Comparison of ENCODE assay signal across 19 cellular contexts in genomic region chr7:100175296-100175935, GRCh38. TPM values are rescaled to one million over a fixed set of nuclear protein-coding genes. Genes with fewer than 3 reads are reported as not detected.
A peak's percentile ranks its signal among the peaks of the same experiment; 100 is the strongest.
DNase-seq lines count a peak whose midpoint lies in the region; ATAC-seq lines count a peak whose summit lies in the region.
"Had no signal": no experiment of that assay in that cellular context is flagged by ENCODE, and none has a peak within 500 bp of the region (broad histone marks: within the 10 kb centered on the region; RNA-seq: fewer than 3 reads in every experiment).

No MANE protein-coding gene starts in this region.

- peaks cover 0 to 1% of the 10 kb centered on the region in 2 donors for H3K9me3 Mint-ChIP-seq in activated T-cell treated with anti-CD3 and anti-CD28 coated beads, Interleukin-2, amount 50 U/mL, for 72 hours
- H3K9me3 Mint-ChIP-seq in T-cell (peaks cover 0 to 1% (median 0%) of the 10 kb centered on the region in 3 donors), memory B cell (no peaks in the 10 kb centered on the region)
- no peaks in the 10 kb centered on the region for H3K9me3 Mint-ChIP-seq in stimulated activated effector memory CD8-positive, alpha-beta T cell treated with anti-CD3 and anti-CD28 coated beads, Interleukin-12 subunit alpha, Interleukin-12 subunit beta, amount 100 ng/mL, for 72 hours

- peaks cover 50% of the 10 kb centered on the region for H3K4me1 Mint-ChIP-seq in activated T-cell treated with anti-CD3 and anti-CD28 coated beads, Interleukin-2, amount 50 U/mL, for 72 hours (ENCODE audit: low read depth)
- H3K4me1 Mint-ChIP-seq in T-cell (peaks cover 33 to 47% (median 37%) of the 10 kb centered on the region in 3 donors), memory B cell (peaks cover 22% of the 10 kb centered on the region)
- H3K4me1 Mint-ChIP-seq in stimulated activated effector memory CD8-positive, alpha-beta T cell treated with anti-CD3 and anti-CD28 coated beads, Interleukin-12 subunit alpha, Interleukin-12 subunit beta, amount 100 ng/mL, for 72 hours = peaks cover 46% of the 10 kb centered on the region

- CTCF ChIA-PET in T-cell (lab: Charles Lee) = no interaction called here

- no peak overlapping the region for H3K27ac Mint-ChIP-seq in activated T-cell treated with anti-CD3 and anti-CD28 coated beads, Interleukin-2, amount 50 U/mL, for 72 hours
- peak overlapping the region; percentile 66 to 80 for H3K27ac Mint-ChIP-seq in T-cell
- H3K27ac Mint-ChIP-seq in memory B cell = no peak overlapping the region
- H3K27ac Mint-ChIP-seq in stimulated activated effector memory CD8-positive, alpha-beta T cell treated with anti-CD3 and anti-CD28 coated beads, Interleukin-12 subunit alpha, Interleukin-12 subunit beta, amount 100 ng/mL, for 72 hours = no peak overlapping the region

- no peak for DNase-seq in activated T-cell treated with anti-CD3 and anti-CD28 coated beads, Interleukin-2, amount 50 U/mL, for 72 hours
- DNase-seq in activated T-cell treated with anti-CD3 and anti-CD28 coated beads, Interleukin-2, amount 50 U/mL, for 1 hour = no peak
- DNase-seq in T-cell (no peak), memory B cell (ENCODE audit: low spot score in 2 of 2) (no peak), DMS153 (lab: John Stamatoyannopoulos, UW) (no peak), midbrain (lab: John Stamatoyannopoulos, UW) (no peak)
- no peak for DNase-seq in stimulated activated effector memory CD8-positive, alpha-beta T cell treated with anti-CD3 and anti-CD28 coated beads, Interleukin-12 subunit alpha, Interleukin-12 subunit beta, amount 100 ng/mL, for 72 hours (ENCODE audit: low spot score in 2 of 2)
- DNase-seq: activated CD4-positive, alpha-beta T cell treated with anti-CD3 and anti-CD28 coated beads for 48 hours; anterior cingulate cortex; foreskin keratinocyte; GF-D8; left ventricle myocardium superior; MM.1S; NCI-H1694 treated with DMSO at 0.1 percent for 48 hours; Right ventricle myocardium superior; T1000 had no signal

- no peak for ATAC-seq in activated T-cell treated with anti-CD3 and anti-CD28 coated beads, Interleukin-2, amount 50 U/mL, for 72 hours (replicated peaks in 1 of 2)
- ATAC-seq in T-cell (replicated peaks in 1 of 4) (no peak), memory B cell (ENCODE audit: low read depth) (no peak), GM19463 (IDR thresholded peaks at IDR 0.05; ENCODE audit: unreplicated experiment) (no peak)
- no peak for ATAC-seq in stimulated activated effector memory CD8-positive, alpha-beta T cell treated with anti-CD3 and anti-CD28 coated beads, Interleukin-12 subunit alpha, Interleukin-12 subunit beta, amount 100 ng/mL, for 72 hours
- ATAC-seq: foreskin keratinocyte, HCT116, left ventricle myocardium superior had no signal

- H3K4me3 Mint-ChIP-seq in activated T-cell treated with anti-CD3 and anti-CD28 coated beads, Interleukin-2, amount 50 U/mL, for 72 hours = peak overlapping the region; percentile 10 to 13
- H3K4me3 Mint-ChIP-seq in T-cell (peak overlapping the region; percentile 32 to 40 (median 40)), memory B cell (peak overlapping the region; percentile 45)
- peak overlapping the region; percentile 9 for H3K4me3 Mint-ChIP-seq in stimulated activated effector memory CD8-positive, alpha-beta T cell treated with anti-CD3 and anti-CD28 coated beads, Interleukin-12 subunit alpha, Interleukin-12 subunit beta, amount 100 ng/mL, for 72 hours

- H3K36me3 Mint-ChIP-seq in activated T-cell treated with anti-CD3 and anti-CD28 coated beads, Interleukin-2, amount 50 U/mL, for 72 hours (ENCODE audit: insufficient read depth in 2 of 2) = peaks cover 3% of the 10 kb centered on the region in 2 donors
- H3K36me3 Mint-ChIP-seq in T-cell (peaks cover 1% of the 10 kb centered on the region), memory B cell (peaks cover 4% of the 10 kb centered on the region)
- no peaks in the 10 kb centered on the region for H3K36me3 Mint-ChIP-seq in stimulated activated effector memory CD8-positive, alpha-beta T cell treated with anti-CD3 and anti-CD28 coated beads, Interleukin-12 subunit alpha, Interleukin-12 subunit beta, amount 100 ng/mL, for 72 hours

- no peaks in the 10 kb centered on the region for H3K27me3 Mint-ChIP-seq in activated T-cell treated with anti-CD3 and anti-CD28 coated beads, Interleukin-2, amount 50 U/mL, for 72 hours (ENCODE audit: low read depth)
- H3K27me3 Mint-ChIP-seq in T-cell (peaks cover 0 to 4% of the 10 kb centered on the region in 2 donors), memory B cell (peaks cover 9% of the 10 kb centered on the region)

- POLR2A ChIA-PET in T-cell (lab: Charles Lee) = no interaction called here

RNA-seq across cellular contexts. Expression of gene GPC2, which starts 1.8 kb away (rescaled TPM):
- total RNA-seq in activated T-cell treated with anti-CD3 and anti-CD28 coated beads, Interleukin-2, amount 50 U/mL, for 72 hours = 10 to 100 TPM in 1 of 2 donors, 1 to 10 TPM in 1; 9.7 to 14.2 TPM
- 10 to 100 TPM; 12.4 to 37.0 (median 26.3) TPM for total RNA-seq in T-cell

RNA-seq across cellular contexts. Expression of gene STAG3, which starts 2.3 kb away (rescaled TPM):
- 100 to 1,000 TPM; 103 to 121 TPM for total RNA-seq in activated T-cell treated with anti-CD3 and anti-CD28 coated beads, Interleukin-2, amount 50 U/mL, for 72 hours
- total RNA-seq in T-cell = 1 to 10 TPM; 4.8 to 8.7 (median 7.3) TPM
- total RNA-seq: right atrium auricular region had no signal

RNA-seq across cellular contexts. Expression of gene GAL3ST4, which starts 7.0 kb away (rescaled TPM):
- 10 to 100 TPM in 1 of 2 donors, 1 to 10 TPM in 1; 6.9 to 11.7 TPM for total RNA-seq in activated T-cell treated with anti-CD3 and anti-CD28 coated beads, Interleukin-2, amount 50 U/mL, for 72 hours
- total RNA-seq in T-cell = 10 to 100 TPM; 10.5 to 29.7 (median 18.0) TPM

RNA-seq across cellular contexts. Expression of gene TRAPPC14, which starts 16.9 kb away (rescaled TPM):
- 10 to 100 TPM; 22.1 to 28.8 TPM for total RNA-seq in activated T-cell treated with anti-CD3 and anti-CD28 coated beads, Interleukin-2, amount 50 U/mL, for 72 hours
- 10 to 100 TPM; 52.0 to 97.2 (median 79.0) TPM for total RNA-seq in T-cell

RNA-seq across cellular contexts. Expression of gene LAMTOR4, which starts 26.7 kb away (rescaled TPM):
- total RNA-seq in activated T-cell treated with anti-CD3 and anti-CD28 coated beads, Interleukin-2, amount 50 U/mL, for 72 hours = 100 to 1,000 TPM; 130 to 134 TPM
- total RNA-seq in T-cell = 100 to 1,000 TPM; 140 to 216 (median 187) TPM

Comparison
In these comparisons a context has a peak if more than half of its experiments do, and no peak if none do; other contexts are left out.
1. H3K27ac Mint-ChIP-seq: peak in T-cell (2 of 2); none in activated T-cell treated with anti-CD3 and anti-CD28 coated beads, Interleukin-2, amount 50 U/mL, for 72 hours (single experiment), memory B cell (single experiment) and stimulated activated effector memory CD8-positive, alpha-beta T cell treated with anti-CD3 and anti-CD28 coated beads, Interleukin-12 subunit alpha, Interleukin-12 subunit beta, amount 100 ng/mL, for 72 hours (single experiment).
2. RNA of gene STAG3, which starts 2.3 kb away (total RNA-seq): 103 to 121 TPM in activated T-cell treated with anti-CD3 and anti-CD28 coated beads, Interleukin-2, amount 50 U/mL, for 72 hours; 4.8 to 8.7 TPM in T-cell; every median in the first group is over 10 times any median in the second.
3. Peak in every context shown above with its lines, with median percentiles within 50 percentile points of each other: H3K4me3 Mint-ChIP-seq.